11 cellular contexts compared by ENCODE assay signal in the genomic region with DNA sequence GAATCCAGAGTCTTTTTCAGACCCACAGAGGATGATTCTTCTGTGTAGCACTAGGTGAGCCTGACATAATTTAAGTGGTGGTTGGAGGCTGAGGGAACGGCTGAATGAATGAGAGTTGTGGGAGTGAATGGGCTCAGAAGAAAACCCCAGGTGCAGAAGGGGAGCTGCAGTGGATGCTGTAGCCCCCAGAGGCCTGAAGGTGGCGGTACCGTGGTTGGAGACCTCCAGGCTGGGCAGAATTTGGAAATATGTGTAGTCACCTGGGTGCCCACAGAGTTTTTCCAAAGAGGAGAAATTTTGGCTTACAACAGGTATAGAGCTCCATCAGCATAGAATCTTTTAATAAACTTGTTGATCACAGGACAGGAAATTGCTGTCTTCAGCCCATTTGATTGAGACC. TPM values are rescaled to one million over a fixed set of nuclear protein-coding genes. Genes with fewer than 3 reads are reported as not detected.
DNase-seq lines count a peak whose midpoint lies in the region; ATAC-seq and TF ChIP-seq lines count a peak whose summit lies in the region.
"Had no signal": no experiment of that assay in that cellular context is flagged by ENCODE, and none has a peak within 500 bp of the region (broad histone marks: within the 10 kb centered on the region; RNA-seq: fewer than 3 reads in every experiment).

No MANE protein-coding gene starts in this region.

- H3K79me2 ChIP-seq in OCI-LY1 (ENCODE audit: insufficient read depth, low read length) = no peaks in the 10 kb centered on the region
- H3K79me2 ChIP-seq: parathyroid adenoma had no signal

- DNase-seq in AG04449 (ENCODE audit: low read depth, low spot score) = no peak
- DNase-seq in CD8-positive, alpha-beta T cell = peak in 1 of 7 experiments; percentile 36
- no peak for DNase-seq in fibroblast of mammary gland (ENCODE audit: low read depth)
- no peak for DNase-seq in A172 (ENCODE audit: low spot score)
- DNase-seq in ecto neural progenitor cell (ENCODE audit: low spot score) = no peak
- no peak for DNase-seq in NCI-H128 (lab: John Stamatoyannopoulos, UW; ENCODE audit: unreplicated experiment)
- DNase-seq: hypothalamus; NK-92 treated with Interleukin-12 subunit alpha and Interleukin-12 subunit beta, amount 100 ng/mL, for 24 hours had no signal

- H3K9me3 ChIP-seq in CD8-positive, alpha-beta T cell (ENCODE audit: low read length) = no peaks in the 10 kb centered on the region
- H3K9me3 ChIP-seq in OCI-LY1 (ENCODE audit: low read length) = no peaks in the 10 kb centered on the region

- H2AFZ ChIP-seq in OCI-LY1 (ENCODE audit: low read length) = no peak overlapping the region
- H2AFZ ChIP-seq: parathyroid adenoma had no signal

- POLR2A ChIA-PET in AG04449 (lab: Yijun Ruan, JAX) = no interaction called here
- POLR2A ChIA-PET in CD8-positive, alpha-beta T cell (lab: Charles Lee) = no interaction called here

- no peaks in the 10 kb centered on the region for H3F3A ChIP-seq in OCI-LY1 (ENCODE audit: insufficient read depth, low read length)

- ATAC-seq in CD8-positive, alpha-beta T cell = no peak
- no peak for ATAC-seq in HG03457 (IDR thresholded peaks at IDR 0.05; ENCODE audit: unreplicated experiment)

- H3K4me2 ChIP-seq in OCI-LY1 (ENCODE audit: low read length) = no peak overlapping the region

- H3K9ac ChIP-seq in OCI-LY1 (ENCODE audit: low read length) = no peak overlapping the region
- H3K9ac ChIP-seq: parathyroid adenoma had no signal

- H3K36me3 ChIP-seq in CD8-positive, alpha-beta T cell (ENCODE audit: insufficient read depth, low read length) = no peaks in the 10 kb centered on the region
- no peaks in the 10 kb centered on the region for H3K36me3 ChIP-seq in OCI-LY1 (ENCODE audit: insufficient read depth, low read length)

- peaks cover 83% of the 10 kb centered on the region for H3K27me3 Mint-ChIP-seq in CD8-positive, alpha-beta T cell (ENCODE audit: low read depth)

- H3K27ac ChIP-seq in CD8-positive, alpha-beta T cell (ENCODE audit: low read depth, low read length) = no peak overlapping the region
- H3K27ac ChIP-seq in OCI-LY1 (ENCODE audit: low read depth, low read length, poor library complexity, severe bottlenecking) = no peak overlapping the region
- H3K27ac ChIP-seq: parathyroid adenoma had no signal

- H3K27me3 ChIP-seq in CD8-positive, alpha-beta T cell (ENCODE audit: insufficient read depth, low read length) = peaks cover 44% of the 10 kb centered on the region
- peaks cover 4% of the 10 kb centered on the region; the same call in 1 of the 2 replicates for H3K27me3 ChIP-seq in OCI-LY1 (ENCODE audit: insufficient read depth, low read length)

- H4K20me1 ChIP-seq in OCI-LY1 (ENCODE audit: insufficient read depth, low read length) = no peaks in the 10 kb centered on the region

- H3K9me3 Mint-ChIP-seq in CD8-positive, alpha-beta T cell = no peaks in the 10 kb centered on the region

- no peaks in the 10 kb centered on the region for H3K9me2 ChIP-seq in OCI-LY1 (ENCODE audit: low read depth, low read length)

- peaks cover 13% of the 10 kb centered on the region for H3K4me1 Mint-ChIP-seq in CD8-positive, alpha-beta T cell (ENCODE audit: low read depth)

- no peaks in the 10 kb centered on the region for H3K36me3 Mint-ChIP-seq in CD8-positive, alpha-beta T cell

- H3K4me3 Mint-ChIP-seq in CD8-positive, alpha-beta T cell = no peak overlapping the region

- H3K4me1 ChIP-seq in CD8-positive, alpha-beta T cell (ENCODE audit: insufficient read depth, low read length) = peaks cover 10% of the 10 kb centered on the region
- H3K4me1 ChIP-seq in OCI-LY1 (ENCODE audit: insufficient read depth, low read length, severe bottlenecking) = no peaks in the 10 kb centered on the region
- H3K4me1 ChIP-seq: parathyroid adenoma had no signal

- H3K27ac Mint-ChIP-seq in CD8-positive, alpha-beta T cell = no peak overlapping the region

- TF ChIP-seq CTCF in AG04449 (IDR thresholded peaks at IDR 0.05; ENCODE audit: insufficient read depth, low read length, missing control alignments) (peak; percentile 47), OCI-LY1 (IDR thresholded peaks at IDR 0.05; ENCODE audit: low read length) (peak; percentile 60), fibroblast of mammary gland (conservative IDR thresholded peaks at IDR 0.05; ENCODE audit: control insufficient read depth, insufficient read depth, low read depth, low read length) (peak; percentile 50)
- TF ChIP-seq CTCF in CD8-positive, alpha-beta T cell (IDR thresholded peaks at IDR 0.05) = peak; percentile 45

- H3K4me3 ChIP-seq in AG04449 (ENCODE audit: low read depth, low read length) (no peak overlapping the region), OCI-LY1 (ENCODE audit: low read depth, low read length, poor library complexity, severe bottlenecking) (no peak overlapping the region), fibroblast of mammary gland (ENCODE audit: control insufficient read depth, low read depth, low read length) (no peak overlapping the region)
- H3K4me3 ChIP-seq in CD8-positive, alpha-beta T cell (ENCODE audit: low read depth, low read length) = no peak overlapping the region

- intact Hi-C loops in CD8-positive, alpha-beta T cell (cut with DNase I, micrococcal nuclease) = loop anchor here (5.0 to 10.0 kb wide), 3 partner anchors 175 to 207 kb away; no protein-coding TSS in a partner anchor

- CTCF ChIA-PET in AG04449 (lab: Yijun Ruan, JAX) = interaction anchor here (1.0 to 1.8 kb wide), 4 partner anchors 88 to 107 kb away, joined by 3 to 10 read pairs (median 4); no protein-coding TSS in a partner anchor
- CTCF ChIA-PET in CD8-positive, alpha-beta T cell (lab: Charles Lee) = interaction anchor here (1.8 kb wide), 1 partner anchor 87 kb away, joined by 7 read pairs; no protein-coding TSS in a partner anchor

RNA-seq across cellular contexts. Expression of a gene that starts 6.5 kb away (rescaled TPM):
- total RNA-seq in CD8-positive, alpha-beta T cell = not detected
- total RNA-seq in A172 (2014; rRNA removed; shearing (Covaris generic)) = 1.1 and 2.0 TPM in 2 replicates

RNA-seq across cellular contexts. Expression of a gene that starts 12.4 kb away (rescaled TPM):
- 1 to 10 TPM; 7.2 to 9.7 TPM for total RNA-seq in CD8-positive, alpha-beta T cell
- total RNA-seq in A172 (2014; rRNA removed; shearing (Covaris generic)) = 13.2 and 17.3 TPM in 2 replicates

RNA-seq across cellular contexts. Expression of a gene that starts 31.5 kb away (rescaled TPM):
- total RNA-seq in CD8-positive, alpha-beta T cell = not detected
- total RNA-seq in A172 (2014; rRNA removed; shearing (Covaris generic)) = 0.22 and 1.0 TPM in 2 replicates

RNA-seq across cellular contexts. Expression of a gene that starts 34.3 kb away (rescaled TPM):
- total RNA-seq in CD8-positive, alpha-beta T cell = under 1 TPM; 0.28 to 0.41 TPM
- total RNA-seq in A172 (2014; rRNA removed; shearing (Covaris generic)) = 0.07 and 0.38 TPM in 2 replicates
